Comparison of ENCODE assay signal across 8 cellular contexts in genomic region chr6:14260839-14261238, GRCh38.
"Had no signal": no experiment of that assay in that cellular context is flagged by ENCODE, and none has a peak within 500 bp of the region (broad histone marks: within the 10 kb centered on the region; RNA-seq: fewer than 3 reads in every experiment).

No MANE protein-coding gene starts in this region.

- H3K4me3 ChIP-seq: GM23338 had no signal

- DNase-seq: H9, HCEC 1CT, HFFc6, KG1 had no signal

- H3K27ac ChIP-seq: HL-60 had no signal

- H3K36me3 Mint-ChIP-seq: IgD-negative memory B cell had no signal

- H3K4me2 ChIP-seq: GM23338 had no signal

- H3K27me3 Mint-ChIP-seq: IgD-negative memory B cell had no signal

- H3K27ac Mint-ChIP-seq: GM23338, H9, HFFc6, IgD-negative memory B cell had no signal

- ATAC-seq: GM23338, HepG2 had no signal

- H3K4me3 Mint-ChIP-seq: GM23338, H9, HFFc6, IgD-negative memory B cell had no signal
